Comparison of ENCODE assay signal across 11 cellular contexts in the genomic region with DNA sequence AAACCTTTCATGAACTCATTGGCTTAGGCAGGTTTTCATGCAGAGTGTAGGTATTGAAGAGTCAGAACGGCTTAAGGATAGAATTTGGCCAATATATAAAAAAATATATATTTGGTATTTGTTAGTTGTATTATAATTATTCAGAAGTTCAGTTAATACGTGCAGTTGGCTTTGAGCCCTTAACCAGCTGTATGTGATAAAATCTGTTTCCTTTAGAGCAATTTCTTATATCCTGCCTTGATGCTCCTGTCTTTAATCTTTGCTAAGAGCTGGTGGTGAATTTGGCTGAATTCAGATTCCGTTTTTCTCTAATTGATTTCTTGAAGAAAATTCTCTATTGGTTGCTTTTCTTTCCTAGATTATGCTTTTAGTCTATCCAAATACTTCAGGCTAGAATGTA. TPM values are rescaled to one million over a fixed set of nuclear protein-coding genes. Genes with fewer than 3 reads are reported as not detected.
A peak's percentile ranks its signal among the peaks of the same experiment; 100 is the strongest.
DNase-seq lines count a peak whose midpoint lies in the region; ATAC-seq and TF ChIP-seq lines count a peak whose summit lies in the region.
"Had no signal": no experiment of that assay in that cellular context is flagged by ENCODE, and none has a peak within 500 bp of the region (broad histone marks: within the 10 kb centered on the region; RNA-seq: fewer than 3 reads in every experiment).

No MANE protein-coding gene starts in this region.

- peak overlapping the region; percentile 87 for H3K4me3 Mint-ChIP-seq in activated T-cell treated with anti-CD3 and anti-CD28 coated beads, Interleukin-2, amount 50 U/mL, for 4 hours
- peak overlapping the region; percentile 88 for H3K4me3 Mint-ChIP-seq in activated CD4-positive, alpha-beta memory T cell treated with anti-CD3 and anti-CD28 coated beads, Interleukin-2, amount 10 ng/mL, durations not matched to agents 7 days and 5 days

- no peak overlapping the region for H3K27ac ChIP-seq in thoracic aorta

- H3K36me3 Mint-ChIP-seq in activated T-cell treated with anti-CD3 and anti-CD28 coated beads, Interleukin-2, amount 50 U/mL, for 4 hours (ENCODE audit: insufficient read depth), result peaks cover 23% of the 10 kb centered on the region
- peaks cover 45% of the 10 kb centered on the region for H3K36me3 Mint-ChIP-seq in activated CD4-positive, alpha-beta memory T cell treated with anti-CD3 and anti-CD28 coated beads, Interleukin-2, amount 10 ng/mL, durations not matched to agents 7 days and 5 days (ENCODE audit: low read depth)

- no peaks in the 10 kb centered on the region for H3K27me3 Mint-ChIP-seq in activated T-cell treated with anti-CD3 and anti-CD28 coated beads, Interleukin-2, amount 50 U/mL, for 4 hours (ENCODE audit: low read depth)
- H3K27me3 Mint-ChIP-seq in activated CD4-positive, alpha-beta memory T cell treated with anti-CD3 and anti-CD28 coated beads, Interleukin-2, amount 10 ng/mL, durations not matched to agents 7 days and 5 days, result no peaks in the 10 kb centered on the region

- no peak for ATAC-seq in activated T-cell treated with anti-CD3 and anti-CD28 coated beads, Interleukin-2, amount 50 U/mL, for 4 hours
- ATAC-seq in thoracic aorta (ENCODE audit: insufficient number of reproducible peaks, low FRiP score, low read depth) (no peak), HG02973 (IDR thresholded peaks at IDR 0.05; ENCODE audit: unreplicated experiment) (no peak)

- H3K9me3 ChIP-seq in thoracic aorta, result no peaks in the 10 kb centered on the region

- H3K27ac Mint-ChIP-seq in activated CD4-positive, alpha-beta memory T cell treated with anti-CD3 and anti-CD28 coated beads, Interleukin-2, amount 10 ng/mL, durations not matched to agents 7 days and 5 days, result peak overlapping the region; percentile 90

- TF ChIP-seq CTCF in thoracic aorta (IDR thresholded peaks at IDR 0.05), result no peak

- peaks cover 15% of the 10 kb centered on the region for H3K36me3 ChIP-seq in thoracic aorta

- CTCF ChIA-PET in activated CD4-positive, alpha-beta memory T cell treated with anti-CD3 and anti-CD28 coated beads, Interleukin-2, amount 10 ng/mL, durations not matched to agents 7 days and 5 days (lab: Charles Lee), result interaction anchor here (0.7 to 1.2 kb wide), 4 partner anchors 23 to 48 kb away, joined by 3 to 12 read pairs (median 4); no protein-coding TSS in a partner anchor

- H3K4me3 ChIP-seq in thoracic aorta, result peak overlapping the region; percentile 84
- H3K4me3 ChIP-seq: GM12878 had no signal

- H3K9me3 Mint-ChIP-seq in activated T-cell treated with anti-CD3 and anti-CD28 coated beads, Interleukin-2, amount 50 U/mL, for 4 hours, result no peaks in the 10 kb centered on the region
- no peaks in the 10 kb centered on the region for H3K9me3 Mint-ChIP-seq in activated CD4-positive, alpha-beta memory T cell treated with anti-CD3 and anti-CD28 coated beads, Interleukin-2, amount 10 ng/mL, durations not matched to agents 7 days and 5 days

- H3K27me3 ChIP-seq in thoracic aorta (replicated peaks; ENCODE audit: insufficient read depth), result no peaks in the 10 kb centered on the region

- no peak for DNase-seq in activated T-cell treated with anti-CD3 and anti-CD28 coated beads, Interleukin-2, amount 50 U/mL, for 4 hours
- DNase-seq in activated T-cell treated with anti-CD3 and anti-CD28 coated beads, Interleukin-2, amount 50 U/mL, for 1 hour, result no peak
- DNase-seq in activated CD4-positive, alpha-beta memory T cell treated with anti-CD3 and anti-CD28 coated beads, Interleukin-2, amount 10 ng/mL, durations not matched to agents 7 days and 5 days, result no peak
- DNase-seq in fibroblast of peridontal ligament (ENCODE audit: extremely low read depth), result peak; percentile 25
- DNase-seq in thoracic aorta (ENCODE audit: low spot score), result no peak
- DNase-seq in NCI-H146 (lab: John Stamatoyannopoulos, UW), result no peak
- no peak for DNase-seq in ureter (ENCODE audit: low spot score)
- DNase-seq: anterior cingulate cortex, NCI-H82 had no signal

- H3K4me1 ChIP-seq in thoracic aorta (ENCODE audit: control insufficient read depth in 1 of 2, low read depth in 2 of 2), result peaks cover 45 to 49% of the 10 kb centered on the region in 2 donors

- POLR2A ChIA-PET in activated CD4-positive, alpha-beta memory T cell treated with anti-CD3 and anti-CD28 coated beads, Interleukin-2, amount 10 ng/mL, durations not matched to agents 7 days and 5 days (lab: Charles Lee), result interaction anchor here (0.7 to 1.7 kb wide), 11 partner anchors 10 to 793 kb away, joined by 3 to 13 read pairs (median 5); partner anchors contain the start of gene ZFAND5

- H3K4me1 Mint-ChIP-seq in activated T-cell treated with anti-CD3 and anti-CD28 coated beads, Interleukin-2, amount 50 U/mL, for 4 hours (ENCODE audit: low read depth), result peaks cover 77% of the 10 kb centered on the region
- peaks cover 73% of the 10 kb centered on the region for H3K4me1 Mint-ChIP-seq in activated CD4-positive, alpha-beta memory T cell treated with anti-CD3 and anti-CD28 coated beads, Interleukin-2, amount 10 ng/mL, durations not matched to agents 7 days and 5 days

RNA-seq across cellular contexts. Expression of gene ANXA1, which starts 3.7 kb away (rescaled TPM):
- 10 to 100 TPM; 41.2 to 82.7 (median 55.9) TPM for total RNA-seq in activated T-cell treated with anti-CD3 and anti-CD28 coated beads, Interleukin-2, amount 50 U/mL, for 4 hours
- total RNA-seq in activated CD4-positive, alpha-beta memory T cell treated with anti-CD3 and anti-CD28 coated beads, Interleukin-2, amount 10 ng/mL, durations not matched to agents 7 days and 5 days, result 100 to 1,000 TPM; 204 TPM
- total RNA-seq in thoracic aorta, result 100 to 1,000 TPM; 485 to 668 TPM
- 175 TPM for total RNA-seq in ureter
